8 cellular contexts compared by ENCODE assay signal in genomic region chr12:65171870-65172269, GRCh38. TPM values are rescaled to one million over a fixed set of nuclear protein-coding genes. Genes with fewer than 3 reads are reported as not detected.
DNase-seq lines count a peak whose midpoint lies in the region; ATAC-seq and TF ChIP-seq lines count a peak whose summit lies in the region.

No MANE protein-coding gene starts in this region.

- H3K27me3 Mint-ChIP-seq in activated naive CD4-positive, alpha-beta T cell treated with anti-CD3 and anti-CD28 coated beads for 36 hours (ENCODE audit: low read depth): no peaks in the 10 kb centered on the region
- H3K27me3 Mint-ChIP-seq in WTC11 (ENCODE audit: low read depth): peaks cover 16% of the 10 kb centered on the region

- no peak overlapping the region for H3K9ac ChIP-seq in iPS-15b (ENCODE audit: low read depth, low read length)

- H3K4me1 ChIP-seq in iPS-15b (ENCODE audit: control insufficient read depth, insufficient read depth, low read length): no peaks in the 10 kb centered on the region
- peaks cover 0 to 49% (median 42%) of the 10 kb centered on the region in 4 donors for H3K4me1 ChIP-seq in tibial artery

- intact Hi-C loops in activated naive CD4-positive, alpha-beta T cell treated with anti-CD3 and anti-CD28 coated beads for 36 hours (cut with micrococcal nuclease): loop anchor here (2.0 to 5.0 kb wide), 4 partner anchors 17 to 715 kb away; no protein-coding TSS in a partner anchor
- intact Hi-C loops in tibial artery (cut with DNase I; ENCODE audit: low total_unique reads): no loop called here

- POLR2A ChIA-PET in WTC11 (lab: Charles Lee): no interaction called here

- TF ChIP-seq CTCF in WTC11 (IDR thresholded peaks at IDR 0.05) (no peak), tibial artery (IDR thresholded peaks at IDR 0.05) (no peak)

- peaks cover 7% of the 10 kb centered on the region for H3K27me3 ChIP-seq in iPS-15b (ENCODE audit: control insufficient read depth, insufficient read depth, low read length)
- no peaks in the 10 kb centered on the region for H3K27me3 ChIP-seq in tibial artery

- no peaks in the 10 kb centered on the region for H3K9me3 ChIP-seq in iPS-15b (ENCODE audit: control insufficient read depth, insufficient read depth, low read length)
- H3K9me3 ChIP-seq in tibial artery: no peaks in the 10 kb centered on the region

- CTCF ChIA-PET in activated naive CD4-positive, alpha-beta T cell treated with anti-CD3 and anti-CD28 coated beads for 36 hours (lab: Charles Lee): interaction anchor here (1.2 kb wide), 2 partner anchors 60 to 61 kb away, joined by 3 to 5 read pairs; no protein-coding TSS in a partner anchor
- CTCF ChIA-PET in WTC11 (lab: Charles Lee): interaction anchor here (0.6 kb wide), 1 partner anchor 30 kb away, joined by 4 read pairs; no protein-coding TSS in a partner anchor

- H3K36me3 ChIP-seq in iPS-15b (ENCODE audit: control insufficient read depth, insufficient read depth, low read length): no peaks in the 10 kb centered on the region
- no peaks in the 10 kb centered on the region for H3K36me3 ChIP-seq in tibial artery

- no peak overlapping the region for H3K27ac Mint-ChIP-seq in activated naive CD4-positive, alpha-beta T cell treated with anti-CD3 and anti-CD28 coated beads for 36 hours
- H3K27ac Mint-ChIP-seq in WTC11: no peak overlapping the region

- H3K4me3 ChIP-seq in iPS-15b (ENCODE audit: low read depth, low read length) (peak overlapping the region; percentile 81), tibial artery (peak overlapping the region; percentile 69 to 88)

- peak overlapping the region; percentile 67 for H3K4me3 Mint-ChIP-seq in activated naive CD4-positive, alpha-beta T cell treated with anti-CD3 and anti-CD28 coated beads for 36 hours
- peak overlapping the region; percentile 98 for H3K4me3 Mint-ChIP-seq in WTC11

- no peak for DNase-seq in activated naive CD4-positive, alpha-beta T cell treated with anti-CD3 and anti-CD28 coated beads for 36 hours
- no peak for DNase-seq in activated naive CD4-positive, alpha-beta T cell treated with Interleukin-2 at 50 U/mL for 16 hours
- DNase-seq in WTC11 (ENCODE audit: low spot score) (no peak), tibial artery (no peak), left lobe of liver (ENCODE audit: low spot score) (no peak)
- no peak for DNase-seq in stimulated activated CD4-positive, alpha-beta T cell treated with anti-CD3 and anti-CD28 coated beads, Interleukin-1b, Interleukin-23, amount 100 ng/mL, for 48 hours

- peaks cover 9% of the 10 kb centered on the region for H3K36me3 Mint-ChIP-seq in activated naive CD4-positive, alpha-beta T cell treated with anti-CD3 and anti-CD28 coated beads for 36 hours (ENCODE audit: low read depth)
- H3K36me3 Mint-ChIP-seq in WTC11: no peaks in the 10 kb centered on the region

- ATAC-seq in WTC11 (no peak), left lobe of liver (no peak), HG02610 (IDR thresholded peaks at IDR 0.05; ENCODE audit: unreplicated experiment) (no peak)

- no peak overlapping the region for H3K27ac ChIP-seq in tibial artery

- H3K9me3 Mint-ChIP-seq in activated naive CD4-positive, alpha-beta T cell treated with anti-CD3 and anti-CD28 coated beads for 36 hours: no peaks in the 10 kb centered on the region
- 0 out of 2 replicates have a peak, but pooled peaks cover 3% of the 10 kb centered on the region for H3K9me3 Mint-ChIP-seq in WTC11

- peaks cover 19% of the 10 kb centered on the region for H3K4me1 Mint-ChIP-seq in activated naive CD4-positive, alpha-beta T cell treated with anti-CD3 and anti-CD28 coated beads for 36 hours (ENCODE audit: low read depth)
- H3K4me1 Mint-ChIP-seq in WTC11: peaks cover 21% of the 10 kb centered on the region

TF ChIP-seq in WTC11, 78 proteins besides CTCF, POLR2A, EP300 and RAD21:
- TF ChIP-seq ERG (CRISPR knock-in tag; IDR thresholded peaks at IDR 0.05) (no peak), RELA (CRISPR knock-in tag; IDR thresholded peaks at IDR 0.05; ENCODE audit: borderline replicate concordance) (no peak)

RNA-seq across cellular contexts. Expression of gene LEMD3, which starts 2.5 kb away (rescaled TPM):
- 10 to 100 TPM; 16.5 to 17.5 TPM for total RNA-seq in activated naive CD4-positive, alpha-beta T cell treated with anti-CD3 and anti-CD28 coated beads for 36 hours
- total RNA-seq in WTC11 (2021) (28.7 to 31.3 TPM (median 29.8 TPM) in 3 replicates), left lobe of liver (10.3 TPM)

RNA-seq across cellular contexts. Expression of gene WIF1, which starts 50.8 kb away (rescaled TPM):
- under 1 TPM in 1 of 2 experiments, not detected in 1; 0.20 TPM for total RNA-seq in activated naive CD4-positive, alpha-beta T cell treated with anti-CD3 and anti-CD28 coated beads for 36 hours
- total RNA-seq in WTC11 (2021) (0.69 to 1.8 TPM (median 1.5 TPM) in 3 replicates), left lobe of liver (0.08 TPM)
